Comparison of ENCODE assay signal across 10 cellular contexts in genomic region chr7:155811895-155812761, GRCh38. TPM values are rescaled to one million over a fixed set of nuclear protein-coding genes. Genes with fewer than 3 reads are reported as not detected.
DNase-seq lines count a peak whose midpoint lies in the region; ATAC-seq and TF ChIP-seq lines count a peak whose summit lies in the region.
"Had no signal": no experiment of that assay in that cellular context is flagged by ENCODE, and none has a peak within 500 bp of the region (broad histone marks: within the 10 kb centered on the region; RNA-seq: fewer than 3 reads in every experiment).

Gene SHH, minus strand, starts transcription at chr7:155812463. Its CDS starts 341 bp downstream, at chr7:155812122.

- no peaks in the 10 kb centered on the region for H3K36me3 ChIP-seq in smooth muscle cell (ENCODE audit: low read depth)
- H3K36me3 ChIP-seq: vagina had no signal

- no peaks in the 10 kb centered on the region for H3K79me2 ChIP-seq in smooth muscle cell (ENCODE audit: low read depth)

- POLR2A ChIA-PET in activated B cell treated with CpG ODN at 0.5 μM for 24 hours (lab: Charles Lee): no interaction called here

- H3K9me3 ChIP-seq in smooth muscle cell (replicated peaks; ENCODE audit: low read depth): no peaks in the 10 kb centered on the region
- H3K9me3 ChIP-seq: vagina had no signal

- WGBS in smooth muscle cell (ENCODE audit: low lambda C conversion rate): 7% methylated on average over 51 of the region's 53 CpGs

- H2AFZ ChIP-seq in smooth muscle cell (ENCODE audit: low read depth): no peak within 1 kb of the TSS

- H3K4me1 Mint-ChIP-seq in activated B cell treated with CpG ODN at 0.5 μM for 24 hours: peaks cover 17% of the 10 kb centered on the region

- no peaks in the 10 kb centered on the region for H3K9me3 Mint-ChIP-seq in activated B cell treated with CpG ODN at 0.5 μM for 24 hours

- peaks cover 90% of the 10 kb centered on the region for H3K27me3 ChIP-seq in smooth muscle cell (ENCODE audit: low read depth)
- H3K27me3 ChIP-seq: vagina had no signal

- intact Hi-C loops in activated B cell treated with CpG ODN at 0.5 μM for 24 hours (cut with micrococcal nuclease): loop anchor here (5.0 kb wide), 1 partner anchor 1210 kb away; no protein-coding TSS in a partner anchor

- H3K9ac ChIP-seq in smooth muscle cell (ENCODE audit: low read depth): no peak within 1 kb of the TSS

- H3F3A ChIP-seq in smooth muscle cell (ENCODE audit: low read depth): no peaks in the 10 kb centered on the region

- H3K27me3 Mint-ChIP-seq in activated B cell treated with CpG ODN at 0.5 μM for 24 hours: peaks cover 63% of the 10 kb centered on the region

- H3K4me2 ChIP-seq in smooth muscle cell: peak within 1 kb of the TSS; percentile 88

- peak; percentile 33 for DNase-seq in NCI-H345 (lab: John Stamatoyannopoulos, UW)
- no peak for DNase-seq in NCI-H345 treated with DMSO at 0.1 percent for 48 hours (lab: John Stamatoyannopoulos, UW; ENCODE audit: unreplicated experiment)
- DNase-seq in activated B cell treated with CpG ODN at 0.5 μM for 24 hours: no peak
- peak; percentile 43 for DNase-seq in iris pigment epithelial cell (ENCODE audit: low read depth)
- no peak for DNase-seq in smooth muscle cell (lab: John Stamatoyannopoulos, UW; ENCODE audit: unreplicated experiment)
- no peak for DNase-seq in NCI-H2107 (lab: John Stamatoyannopoulos, UW)
- no peak for DNase-seq in activated CD4-positive, CD25-positive, alpha-beta regulatory T cell (lab: John Stamatoyannopoulos, UW)

- peak within 1 kb of the TSS; percentile 58 for H3K4me3 ChIP-seq in smooth muscle cell
- H3K4me3 ChIP-seq: vagina had no signal

- H3K27ac Mint-ChIP-seq in activated B cell treated with CpG ODN at 0.5 μM for 24 hours: no peak within 1 kb of the TSS
- H3K27ac Mint-ChIP-seq: CD14-positive monocyte had no signal

- H3K4me3 Mint-ChIP-seq in activated B cell treated with CpG ODN at 0.5 μM for 24 hours: peak within 1 kb of the TSS; percentile 55

- CTCF ChIA-PET in activated B cell treated with CpG ODN at 0.5 μM for 24 hours (lab: Charles Lee): no interaction called here

- TF ChIP-seq CTCF in activated B cell treated with CpG ODN at 0.5 μM for 24 hours (IDR thresholded peaks at IDR 0.05) (no peak), smooth muscle cell (IDR thresholded peaks at IDR 0.05; ENCODE audit: borderline replicate concordance, insufficient read depth, poor library complexity, severe bottlenecking) (no peak)

- no peaks in the 10 kb centered on the region for H3K36me3 Mint-ChIP-seq in activated B cell treated with CpG ODN at 0.5 μM for 24 hours (ENCODE audit: low read depth)

- H3K27ac ChIP-seq in smooth muscle cell (ENCODE audit: low read depth): no peak within 1 kb of the TSS
- H3K27ac ChIP-seq: vagina had no signal

- H4K20me1 ChIP-seq in smooth muscle cell (ENCODE audit: low read depth): no peaks in the 10 kb centered on the region

- ATAC-seq in activated B cell treated with CpG ODN at 0.5 μM for 24 hours (ENCODE audit: low read depth) (no peak), HG03571 (IDR thresholded peaks at IDR 0.05; ENCODE audit: unreplicated experiment) (no peak)

- H3K4me1 ChIP-seq in smooth muscle cell (ENCODE audit: low read depth): peaks cover 34% of the 10 kb centered on the region

RNA-seq across cellular contexts. Expression of gene SHH, which starts in this region (rescaled TPM):
- not detected in 2 replicates for total RNA-seq in activated B cell treated with CpG ODN at 0.5 μM for 24 hours
- total RNA-seq in smooth muscle cell: 0.27 TPM in 1 of 2 replicates, not detected in the other
- polyA plus RNA-seq in smooth muscle cell: 0.20 TPM in 1 of 2 replicates, not detected in the other
- polyA plus RNA-seq: CD14-positive monocyte had no signal

Comparison
In these comparisons a context has a peak if more than half of its experiments do, and no peak if none do; other contexts are left out.
1. DNase-seq: peak in NCI-H345 (single experiment) and iris pigment epithelial cell (single experiment); none in NCI-H345 treated with DMSO at 0.1 percent for 48 hours (single experiment), activated B cell treated with CpG ODN at 0.5 μM for 24 hours (single experiment), smooth muscle cell (single experiment), NCI-H2107 (single experiment) and activated CD4-positive, CD25-positive, alpha-beta regulatory T cell (0 of 4).